In genomic region chr1:182301467-182302198, GRCh38 we compare ENCODE assay signal across 2 cellular contexts.
TF ChIP-seq lines count a peak whose summit lies in the region.

No MANE protein-coding gene starts in this region.

TF ChIP-seq in K562, 482 proteins besides CTCF, POLR2A, EP300 and RAD21 (continued from another document and continues in another):
- TF ChIP-seq ZNF586 (CRISPR knock-in tag; conservative IDR thresholded peaks at IDR 0.05) (0 out of 2 replicates have a peak, but pooled peaks have one; percentile 30), STAT5B (CRISPR knock-in tag; IDR thresholded peaks at IDR 0.05) (0 out of 2 replicates have a peak, but pooled peaks have one; percentile 3), TCF3 (CRISPR knock-in tag; IDR thresholded peaks at IDR 0.05) (peak; percentile 47; the same call in 1 of the 2 replicates), ZEB2 (IDR thresholded peaks at IDR 0.05) (peak; percentile 58; the same call in 1 of the 2 replicates), ZNF583 (CRISPR knock-in tag; IDR thresholded peaks at IDR 0.05) (0 out of 2 replicates have a peak, but pooled peaks have one; percentile 7), TBL1XR1 (IDR thresholded peaks at IDR 0.05; ENCODE audit: low read length in 2 of 2) (peak; percentile 28 to 45; a peak in 1 of 4 replicates), ZNF764 (CRISPR knock-in tag; IDR thresholded peaks at IDR 0.05; ENCODE audit: low read depth) (peak; percentile 98), SMAD1 (IDR thresholded peaks at IDR 0.05; ENCODE audit: low read depth, low read length, partially characterized antibody) (no peak), CREB5 (CRISPR knock-in tag; IDR thresholded peaks at IDR 0.05) (0 out of 2 replicates have a peak, but pooled peaks have one; percentile 24), L3MBTL2 (IDR thresholded peaks at IDR 0.05) (peak; percentile 78; the same call in 1 of the 2 replicates), KAT7 (CRISPR knock-in tag; IDR thresholded peaks at IDR 0.05; ENCODE audit: borderline replicate concordance) (peak; percentile 84; the same call in 1 of the 2 replicates), MTA2 (IDR thresholded peaks at IDR 0.05; ENCODE audit: low read depth) (peak; percentile 35), ZNF695 (CRISPR knock-in tag; IDR thresholded peaks at IDR 0.05) (no peak), ZKSCAN3 (CRISPR knock-in tag; IDR thresholded peaks at IDR 0.05) (0 out of 2 replicates have a peak, but pooled peaks have one; percentile 8), ZNF175 (CRISPR knock-in tag; IDR thresholded peaks at IDR 0.05; ENCODE audit: low read depth) (peak; percentile 67; the same call in 1 of the 2 replicates), MAFK (IDR thresholded peaks at IDR 0.05; ENCODE audit: low read length) (peak; percentile 50; the same call in 1 of the 2 replicates), RAD51 (IDR thresholded peaks at IDR 0.05; ENCODE audit: borderline replicate concordance, low read depth) (0 out of 2 replicates have a peak, but pooled peaks have one; percentile 14), JUND (IDR thresholded peaks at IDR 0.05; ENCODE audit: borderline replicate concordance, low read depth, low read length) (peak; percentile 62), JUND (tag; IDR thresholded peaks at IDR 0.05; ENCODE audit: borderline replicate concordance, low read depth, low read length) (peak; percentile 58; the same call in 2 of the 3 replicates), SMARCE1 (IDR thresholded peaks at IDR 0.05) (peak; percentile 56; the same call in 1 of the 2 replicates), ZNF551 (CRISPR knock-in tag; IDR thresholded peaks at IDR 0.05) (no peak), ZNF134 (CRISPR knock-in tag; conservative IDR thresholded peaks at IDR 0.05) (peak; percentile 20; the same call in 1 of the 2 replicates), MAFG (tag; conservative IDR thresholded peaks at IDR 0.05) (no peak)
- TF ChIP-seq, protein P1, sequence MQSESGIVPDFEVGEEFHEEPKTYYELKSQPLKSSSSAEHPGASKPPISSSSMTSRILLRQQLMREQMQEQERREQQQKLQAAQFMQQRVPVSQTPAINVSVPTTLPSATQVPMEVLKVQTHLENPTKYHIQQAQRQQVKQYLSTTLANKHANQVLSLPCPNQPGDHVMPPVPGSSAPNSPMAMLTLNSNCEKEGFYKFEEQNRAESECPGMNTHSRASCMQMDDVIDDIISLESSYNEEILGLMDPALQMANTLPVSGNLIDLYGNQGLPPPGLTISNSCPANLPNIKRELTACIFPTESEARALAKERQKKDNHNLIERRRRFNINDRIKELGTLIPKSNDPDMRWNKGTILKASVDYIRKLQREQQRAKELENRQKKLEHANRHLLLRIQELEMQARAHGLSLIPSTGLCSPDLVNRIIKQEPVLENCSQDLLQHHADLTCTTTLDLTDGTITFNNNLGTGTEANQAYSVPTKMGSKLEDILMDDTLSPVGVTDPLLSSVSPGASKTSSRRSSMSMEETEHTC (IDR thresholded peaks at IDR 0.05) = no peak
- TF ChIP-seq, protein P2, sequence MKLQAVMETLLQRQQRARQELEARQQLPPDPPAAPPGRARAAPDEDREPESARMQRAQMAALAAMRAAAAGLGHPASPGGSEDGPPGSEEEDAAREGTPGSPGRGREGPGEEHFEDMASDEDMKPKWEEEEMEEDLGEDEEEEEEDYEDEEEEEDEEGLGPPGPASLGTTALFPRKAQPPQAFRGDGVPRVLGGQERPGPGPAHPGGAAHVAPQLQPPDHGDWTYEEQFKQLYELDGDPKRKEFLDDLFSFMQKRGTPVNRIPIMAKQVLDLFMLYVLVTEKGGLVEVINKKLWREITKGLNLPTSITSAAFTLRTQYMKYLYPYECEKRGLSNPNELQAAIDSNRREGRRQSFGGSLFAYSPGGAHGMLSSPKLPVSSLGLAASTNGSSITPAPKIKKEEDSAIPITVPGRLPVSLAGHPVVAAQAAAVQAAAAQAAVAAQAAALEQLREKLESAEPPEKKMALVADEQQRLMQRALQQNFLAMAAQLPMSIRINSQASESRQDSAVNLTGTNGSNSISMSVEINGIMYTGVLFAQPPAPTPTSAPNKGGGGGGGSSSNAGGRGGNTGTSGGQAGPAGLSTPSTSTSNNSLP (IDR thresholded peaks at IDR 0.05; ENCODE audit: borderline replicate concordance, low read depth, low read length) = no peak; the same call in 1 of the 2 replicates
- TF ChIP-seq, protein P3, sequence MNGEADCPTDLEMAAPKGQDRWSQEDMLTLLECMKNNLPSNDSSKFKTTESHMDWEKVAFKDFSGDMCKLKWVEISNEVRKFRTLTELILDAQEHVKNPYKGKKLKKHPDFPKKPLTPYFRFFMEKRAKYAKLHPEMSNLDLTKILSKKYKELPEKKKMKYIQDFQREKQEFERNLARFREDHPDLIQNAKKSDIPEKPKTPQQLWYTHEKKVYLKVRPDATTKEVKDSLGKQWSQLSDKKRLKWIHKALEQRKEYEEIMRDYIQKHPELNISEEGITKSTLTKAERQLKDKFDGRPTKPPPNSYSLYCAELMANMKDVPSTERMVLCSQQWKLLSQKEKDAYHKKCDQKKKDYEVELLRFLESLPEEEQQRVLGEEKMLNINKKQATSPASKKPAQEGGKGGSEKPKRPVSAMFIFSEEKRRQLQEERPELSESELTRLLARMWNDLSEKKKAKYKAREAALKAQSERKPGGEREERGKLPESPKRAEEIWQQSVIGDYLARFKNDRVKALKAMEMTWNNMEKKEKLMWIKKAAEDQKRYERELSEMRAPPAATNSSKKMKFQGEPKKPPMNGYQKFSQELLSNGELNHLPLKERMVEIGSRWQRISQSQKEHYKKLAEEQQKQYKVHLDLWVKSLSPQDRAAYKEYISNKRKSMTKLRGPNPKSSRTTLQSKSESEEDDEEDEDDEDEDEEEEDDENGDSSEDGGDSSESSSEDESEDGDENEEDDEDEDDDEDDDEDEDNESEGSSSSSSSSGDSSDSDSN (IDR thresholded peaks at IDR 0.05; ENCODE audit: borderline replicate concordance in 1 of 2, low read depth in 2 of 2, low read length in 2 of 2) = 0 out of 4 replicates have a peak, but pooled peaks of 1 of the 2 experiments have one; percentile 17

TF ChIP-seq in HepG2, 621 proteins besides CTCF, POLR2A, EP300 and RAD21 (continued from another document and continues in another):
- TF ChIP-seq LRRFIP1 (CRISPR knock-in tag; conservative IDR thresholded peaks at IDR 0.05) (no peak), ZSCAN30 (CRISPR knock-in tag; IDR thresholded peaks at IDR 0.05) (0 out of 2 replicates have a peak, but pooled peaks have one; percentile 60), SIN3A (IDR thresholded peaks at IDR 0.05; ENCODE audit: borderline replicate concordance, low read depth, low read length) (0 out of 2 replicates have a peak, but pooled peaks have one; percentile 35), ZNF577 (CRISPR knock-in tag; IDR thresholded peaks at IDR 0.05; ENCODE audit: borderline replicate concordance, low read depth) (no peak), NFATC3 (CRISPR knock-in tag; IDR thresholded peaks at IDR 0.05) (no peak), AHR (CRISPR knock-in tag; IDR thresholded peaks at IDR 0.05) (no peak), RFXAP (CRISPR knock-in tag; IDR thresholded peaks at IDR 0.05; ENCODE audit: borderline replicate concordance) (0 out of 2 replicates have a peak, but pooled peaks have one; percentile 55), SMARCC2 (IDR thresholded peaks at IDR 0.05) (no peak), MIER2 (CRISPR knock-in tag; IDR thresholded peaks at IDR 0.05) (no peak), HMGA1 (CRISPR knock-in tag; conservative IDR thresholded peaks at IDR 0.05) (no peak), JUNB (CRISPR knock-in tag; IDR thresholded peaks at IDR 0.05; ENCODE audit: borderline replicate concordance) (peak; percentile 70; the same call in 1 of the 2 replicates), TGIF2 (CRISPR knock-in tag; IDR thresholded peaks at IDR 0.05) (no peak), ZNF205 (CRISPR knock-in tag; IDR thresholded peaks at IDR 0.05) (peak; percentile 70), EZH2 (conservative IDR thresholded peaks at IDR 0.05; ENCODE audit: low read depth, low read length) (no peak), PRPF4 (IDR thresholded peaks at IDR 0.05; ENCODE audit: low read depth, low read length, poor library complexity, severe bottlenecking) (no peak), ZNF740 (CRISPR knock-in tag; IDR thresholded peaks at IDR 0.05) (0 out of 2 replicates have a peak, but pooled peaks have one; percentile 27), TP53 (CRISPR knock-in tag; conservative IDR thresholded peaks at IDR 0.05) (peak; percentile 69; the same call in 1 of the 2 replicates), GATAD2A (CRISPR knock-in tag; IDR thresholded peaks at IDR 0.05) (peak; percentile 97), KDM3A (CRISPR knock-in tag; IDR thresholded peaks at IDR 0.05; ENCODE audit: low read depth) (0 out of 2 replicates have a peak, but pooled peaks have one; percentile 22), KMT2B (CRISPR knock-in tag; IDR thresholded peaks at IDR 0.05) (0 out of 2 replicates have a peak, but pooled peaks have one; percentile 45), ZMAT5 (CRISPR knock-in tag; IDR thresholded peaks at IDR 0.05; ENCODE audit: borderline replicate concordance, low read depth) (no peak), ZNF543 (CRISPR knock-in tag; IDR thresholded peaks at IDR 0.05) (no peak), SMAD1 (CRISPR knock-in tag; IDR thresholded peaks at IDR 0.05; ENCODE audit: borderline replicate concordance, low read depth) (no peak), MNT (IDR thresholded peaks at IDR 0.05) (peak; percentile 15; the same call in 1 of the 2 replicates)
- TF ChIP-seq, protein P4, sequence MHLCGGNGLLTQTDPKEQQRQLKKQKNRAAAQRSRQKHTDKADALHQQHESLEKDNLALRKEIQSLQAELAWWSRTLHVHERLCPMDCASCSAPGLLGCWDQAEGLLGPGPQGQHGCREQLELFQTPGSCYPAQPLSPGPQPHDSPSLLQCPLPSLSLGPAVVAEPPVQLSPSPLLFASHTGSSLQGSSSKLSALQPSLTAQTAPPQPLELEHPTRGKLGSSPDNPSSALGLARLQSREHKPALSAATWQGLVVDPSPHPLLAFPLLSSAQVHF (CRISPR knock-in tag; IDR thresholded peaks at IDR 0.05) = no peak
- TF ChIP-seq, protein P5, sequence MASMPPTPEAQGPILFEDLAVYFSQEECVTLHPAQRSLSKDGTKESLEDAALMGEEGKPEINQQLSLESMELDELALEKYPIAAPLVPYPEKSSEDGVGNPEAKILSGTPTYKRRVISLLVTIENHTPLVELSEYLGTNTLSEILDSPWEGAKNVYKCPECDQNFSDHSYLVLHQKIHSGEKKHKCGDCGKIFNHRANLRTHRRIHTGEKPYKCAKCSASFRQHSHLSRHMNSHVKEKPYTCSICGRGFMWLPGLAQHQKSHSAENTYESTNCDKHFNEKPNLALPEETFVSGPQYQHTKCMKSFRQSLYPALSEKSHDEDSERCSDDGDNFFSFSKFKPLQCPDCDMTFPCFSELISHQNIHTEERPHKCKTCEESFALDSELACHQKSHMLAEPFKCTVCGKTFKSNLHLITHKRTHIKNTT (CRISPR knock-in tag; IDR thresholded peaks at IDR 0.05) = no peak
- TF ChIP-seq, protein P6, sequence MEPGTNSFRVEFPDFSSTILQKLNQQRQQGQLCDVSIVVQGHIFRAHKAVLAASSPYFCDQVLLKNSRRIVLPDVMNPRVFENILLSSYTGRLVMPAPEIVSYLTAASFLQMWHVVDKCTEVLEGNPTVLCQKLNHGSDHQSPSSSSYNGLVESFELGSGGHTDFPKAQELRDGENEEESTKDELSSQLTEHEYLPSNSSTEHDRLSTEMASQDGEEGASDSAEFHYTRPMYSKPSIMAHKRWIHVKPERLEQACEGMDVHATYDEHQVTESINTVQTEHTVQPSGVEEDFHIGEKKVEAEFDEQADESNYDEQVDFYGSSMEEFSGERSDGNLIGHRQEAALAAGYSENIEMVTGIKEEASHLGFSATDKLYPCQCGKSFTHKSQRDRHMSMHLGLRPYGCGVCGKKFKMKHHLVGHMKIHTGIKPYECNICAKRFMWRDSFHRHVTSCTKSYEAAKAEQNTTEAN (CRISPR knock-in tag; conservative IDR thresholded peaks at IDR 0.05) = peak; percentile 99
- TF ChIP-seq, protein P7, sequence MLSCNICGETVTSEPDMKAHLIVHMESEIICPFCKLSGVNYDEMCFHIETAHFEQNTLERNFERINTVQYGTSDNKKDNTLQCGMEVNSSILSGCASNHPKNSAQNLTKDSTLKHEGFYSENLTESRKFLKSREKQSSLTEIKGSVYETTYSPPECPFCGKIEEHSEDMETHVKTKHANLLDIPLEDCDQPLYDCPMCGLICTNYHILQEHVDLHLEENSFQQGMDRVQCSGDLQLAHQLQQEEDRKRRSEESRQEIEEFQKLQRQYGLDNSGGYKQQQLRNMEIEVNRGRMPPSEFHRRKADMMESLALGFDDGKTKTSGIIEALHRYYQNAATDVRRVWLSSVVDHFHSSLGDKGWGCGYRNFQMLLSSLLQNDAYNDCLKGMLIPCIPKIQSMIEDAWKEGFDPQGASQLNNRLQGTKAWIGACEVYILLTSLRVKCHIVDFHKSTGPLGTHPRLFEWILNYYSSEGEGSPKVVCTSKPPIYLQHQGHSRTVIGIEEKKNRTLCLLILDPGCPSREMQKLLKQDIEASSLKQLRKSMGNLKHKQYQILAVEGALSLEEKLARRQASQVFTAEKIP (CRISPR knock-in tag; IDR thresholded peaks at IDR 0.05; ENCODE audit: borderline replicate concordance) = no peak
